Comparison of ENCODE assay signal across 25 cellular contexts in genomic region chr1:53289050-53289429, GRCh38. TPM values are rescaled to one million over a fixed set of nuclear protein-coding genes. Genes with fewer than 3 reads are reported as not detected.
A peak's percentile ranks its signal among the peaks of the same experiment; 100 is the strongest.
DNase-seq lines count a peak whose midpoint lies in the region; ATAC-seq and TF ChIP-seq lines count a peak whose summit lies in the region.
"Had no signal": no experiment of that assay in that cellular context is flagged by ENCODE, and none has a peak within 500 bp of the region (broad histone marks: within the 10 kb centered on the region; RNA-seq: fewer than 3 reads in every experiment).

No MANE protein-coding gene starts in this region.

- H3K4me1 Mint-ChIP-seq in central memory CD8-positive, alpha-beta T cell, result peaks cover 28% of the 10 kb centered on the region
- H3K4me1 Mint-ChIP-seq in progenitor cell of endocrine pancreas (ENCODE audit: low read depth) (peaks cover 3% of the 10 kb centered on the region), Caco-2 (ENCODE audit: low read depth, unreplicated experiment) (no peaks in the 10 kb centered on the region)

- H3K36me3 ChIP-seq in BLaER1 (peaks cover 83% of the 10 kb centered on the region), neural cell (ENCODE audit: insufficient read depth, low read length) (peaks cover 11% of the 10 kb centered on the region), Caco-2 (ENCODE audit: control insufficient read depth, insufficient read depth, low read length) (no peaks in the 10 kb centered on the region)

- H3K9me3 Mint-ChIP-seq in central memory CD8-positive, alpha-beta T cell, result no peaks in the 10 kb centered on the region
- no peaks in the 10 kb centered on the region for H3K9me3 Mint-ChIP-seq in progenitor cell of endocrine pancreas (ENCODE audit: low read depth)
- no peaks in the 10 kb centered on the region for H3K9me3 Mint-ChIP-seq in Caco-2 (ENCODE audit: unreplicated experiment)
- H3K9me3 Mint-ChIP-seq: CD8-positive, alpha-beta memory T cell; T-cell had no signal

- H2AFZ ChIP-seq in neural cell (ENCODE audit: low read depth, low read length), result peak overlapping the region; percentile 93

- H3K4me1 ChIP-seq in BLaER1 (peaks cover 23% of the 10 kb centered on the region), Caco-2 (no peaks in the 10 kb centered on the region)

- intact Hi-C loops in Caco-2 (cut with micrococcal nuclease; ENCODE audit: unreplicated experiment), result no loop called here

- peak; percentile 34 for DNase-seq in NCI-H524 treated with DMSO at 0.1 percent for 48 hours (lab: John Stamatoyannopoulos, UW)
- no peak for DNase-seq in central memory CD8-positive, alpha-beta T cell (ENCODE audit: low spot score in 2 of 2)
- DNase-seq in progenitor cell of endocrine pancreas (ENCODE audit: low spot score, unreplicated experiment), result no peak
- no peak for DNase-seq in Caco-2
- DNase-seq in amniotic stem cell (lab: John Stamatoyannopoulos, UW), result no peak
- DNase-seq: 8988T; AML-193; CD8-positive, alpha-beta memory T cell; DND-41; GOT3; MM.1S; NCI-H1048; NCI-H1436; NCI-H187 treated with DMSO at 0.1 percent for 48 hours; NCI-H226; NCI-H510A treated with DMSO at 0.1 percent for 48 hours; OCI-M1; SJCRH30; T-cell had no signal

- no peaks in the 10 kb centered on the region for H3F3A ChIP-seq in neural cell (ENCODE audit: insufficient read depth, low read length, poor library complexity, severe bottlenecking)

- BruUV-seq in Caco-2 (replicated peaks; lab: Mats Ljungman, UMichigan), result no TSS peak

- no peak overlapping the region for H3K4me2 ChIP-seq in BLaER1
- no peak overlapping the region for H3K4me2 ChIP-seq in neural cell (ENCODE audit: low read length)

- H3K27me3 Mint-ChIP-seq in central memory CD8-positive, alpha-beta T cell, result no peaks in the 10 kb centered on the region
- H3K27me3 Mint-ChIP-seq in progenitor cell of endocrine pancreas, result peaks cover 17% of the 10 kb centered on the region
- no peaks in the 10 kb centered on the region for H3K27me3 Mint-ChIP-seq in Caco-2 (ENCODE audit: insufficient read depth, unreplicated experiment)
- H3K27me3 Mint-ChIP-seq: CD8-positive, alpha-beta memory T cell; T-cell had no signal

- H3K9ac ChIP-seq in BLaER1 (0 out of 2 replicates have a peak overlapping the region, but pooled peaks have one; percentile 10), neural cell (ENCODE audit: low read length) (peak overlapping the region; percentile 70)

- H3K27ac ChIP-seq in BLaER1, result no peak overlapping the region
- peak overlapping the region; percentile 92 for H3K27ac ChIP-seq in neural cell (ENCODE audit: low read length)
- H3K27ac ChIP-seq: C4-2B, SJCRH30 had no signal

- H3K27me3 ChIP-seq in BLaER1 (no peaks in the 10 kb centered on the region), neural cell (ENCODE audit: insufficient read depth, low read depth, low read length) (no peaks in the 10 kb centered on the region), Caco-2 (replicated peaks; ENCODE audit: control insufficient read depth, insufficient read depth, low read length) (no peaks in the 10 kb centered on the region)
- H3K27me3 ChIP-seq: SJCRH30 had no signal

- TF ChIP-seq CTCF in neural cell (IDR thresholded peaks at IDR 0.05; ENCODE audit: poor library complexity, severe bottlenecking) (no peak), progenitor cell of endocrine pancreas (IDR thresholded peaks at IDR 0.05; ENCODE audit: unreplicated experiment) (no peak), Caco-2 (IDR thresholded peaks at IDR 0.05; ENCODE audit: insufficient read depth in 1 of 2, low read depth in 1 of 2, low read length in 1 of 2, severe bottlenecking in 1 of 2, unreplicated experiment in 1 of 2) (no peak)

- no peak overlapping the region for H3K4me3 ChIP-seq in BLaER1
- peak overlapping the region; percentile 45 for H3K4me3 ChIP-seq in neural cell (ENCODE audit: low read length)
- H3K4me3 ChIP-seq in Caco-2 (ENCODE audit: low read depth, low read length), result no peak overlapping the region
- H3K4me3 ChIP-seq: K562, SJCRH30 had no signal

- CTCF ChIA-PET in Caco-2 (lab: Charles Lee), result no interaction called here

- POLR2A ChIA-PET in Caco-2 (lab: Charles Lee), result no interaction called here

- no peak for TF ChIP-seq RAD21 in neural cell (conservative IDR thresholded peaks at IDR 0.05)

- H4K20me1 ChIP-seq in BLaER1, result peaks cover 58% of the 10 kb centered on the region
- H4K20me1 ChIP-seq in neural cell (ENCODE audit: insufficient read depth), result no peaks in the 10 kb centered on the region

- no peak overlapping the region for H3K4me3 Mint-ChIP-seq in central memory CD8-positive, alpha-beta T cell
- H3K4me3 Mint-ChIP-seq in progenitor cell of endocrine pancreas (ENCODE audit: low read depth) (no peak overlapping the region), Caco-2 (ENCODE audit: unreplicated experiment) (no peak overlapping the region)
- H3K4me3 Mint-ChIP-seq: CD8-positive, alpha-beta memory T cell; T-cell had no signal

- H3K36me3 Mint-ChIP-seq in central memory CD8-positive, alpha-beta T cell (ENCODE audit: insufficient read depth), result peaks cover 5% of the 10 kb centered on the region
- H3K36me3 Mint-ChIP-seq in progenitor cell of endocrine pancreas (ENCODE audit: insufficient read depth) (no peaks in the 10 kb centered on the region), Caco-2 (ENCODE audit: insufficient read depth, unreplicated experiment) (peaks cover 6% of the 10 kb centered on the region)

- H3K9me2 ChIP-seq in neural cell (ENCODE audit: insufficient read depth, low read length), result no peaks in the 10 kb centered on the region

- no peak for TF ChIP-seq EP300 in neural cell (conservative IDR thresholded peaks at IDR 0.05; ENCODE audit: poor library complexity, severe bottlenecking)

- no peaks in the 10 kb centered on the region; the same call in 1 of the 2 replicates for H3K9me3 ChIP-seq in BLaER1
- no peaks in the 10 kb centered on the region for H3K9me3 ChIP-seq in neural cell (ENCODE audit: low read length)
- no peaks in the 10 kb centered on the region for H3K9me3 ChIP-seq in Caco-2
- H3K9me3 ChIP-seq: SJCRH30 had no signal

- ATAC-seq in central memory CD8-positive, alpha-beta T cell (replicated peaks; ENCODE audit: extremely low read depth, poor library complexity, severe bottlenecking), result no peak
- ATAC-seq in HG03039 (IDR thresholded peaks at IDR 0.05; ENCODE audit: unreplicated experiment), result no peak
- ATAC-seq: HCT116, K562, T-cell had no signal

- peak overlapping the region; percentile 41 for H3K27ac Mint-ChIP-seq in central memory CD8-positive, alpha-beta T cell (ENCODE audit: low read depth)
- H3K27ac Mint-ChIP-seq in progenitor cell of endocrine pancreas, result no peak overlapping the region
- H3K27ac Mint-ChIP-seq in Caco-2 (ENCODE audit: unreplicated experiment), result no peak overlapping the region
- H3K27ac Mint-ChIP-seq: T-cell had no signal

- peaks cover 34% of the 10 kb centered on the region for H3K79me2 ChIP-seq in neural cell (replicated peaks; ENCODE audit: insufficient read depth, low read length)

TF ChIP-seq in neural cell, 6 proteins besides CTCF, POLR2A, EP300 and RAD21:
- TF ChIP-seq REST (IDR thresholded peaks at IDR 0.05; ENCODE audit: borderline replicate concordance), result peak; percentile 7
- no peak for TF ChIP-seq EZH2 (IDR thresholded peaks at IDR 0.05; ENCODE audit: borderline replicate concordance, insufficient read depth, low read length, poor library complexity, severe bottlenecking)

RNA-seq across cellular contexts. Expression of gene LRP8, which starts 38.8 kb away (rescaled TPM):
- 65.8 TPM in 2 replicates for polyA plus RNA-seq in neural cell
- 97.9 and 112 TPM in 2 replicates for polyA minus RNA-seq in neural cell
- total RNA-seq in progenitor cell of endocrine pancreas (4.4 and 5.2 TPM in 2 replicates), Caco-2 (2022) (10.8 and 11.8 TPM in 2 replicates)

RNA-seq across cellular contexts. Expression of gene MAGOH, which starts 50.7 kb away (rescaled TPM):
- polyA plus RNA-seq in neural cell, result 42.6 and 53.3 TPM in 2 replicates
- 24.3 and 35.8 TPM in 2 replicates for polyA minus RNA-seq in neural cell
- 67.3 and 71.1 TPM in 2 replicates for total RNA-seq in progenitor cell of endocrine pancreas
- 74.2 and 77.0 TPM in 2 replicates for total RNA-seq in Caco-2 (2022)
